Comparison of ENCODE assay signal across 34 cellular contexts in the genomic region with DNA sequence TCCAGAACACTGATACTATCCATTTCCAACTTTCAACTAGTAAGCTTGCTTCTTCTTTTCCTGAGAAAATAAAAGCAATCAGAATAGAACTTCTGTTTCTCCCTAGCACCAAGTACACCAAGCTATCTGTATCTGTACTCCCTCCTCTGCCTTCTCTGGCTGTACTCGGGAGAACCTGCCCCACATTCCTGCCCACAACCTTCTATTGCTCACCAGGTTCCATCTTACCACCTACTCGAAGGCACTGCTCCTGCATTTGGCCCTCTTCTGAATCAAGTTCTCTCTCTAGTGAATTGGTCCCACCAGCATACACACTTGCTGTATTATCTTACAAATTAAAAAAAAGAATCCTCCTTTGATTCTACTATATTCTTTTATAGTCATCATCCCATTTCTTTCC.
"Had no signal": no experiment of that assay in that cellular context is flagged by ENCODE, and none has a peak within 500 bp of the region (broad histone marks: within the 10 kb centered on the region; RNA-seq: fewer than 3 reads in every experiment).

No MANE protein-coding gene starts in this region.

- H3K9me3 ChIP-seq: adrenal gland, body of pancreas, breast epithelium had no signal

- H3K4me1 ChIP-seq: adrenal gland, body of pancreas, breast epithelium had no signal

- H3K4me3 ChIP-seq: adrenal gland, body of pancreas, breast epithelium had no signal

- DNase-seq: activated B cell treated with CpG ODN at 0.5 μM for 24 hours; activated CD4-positive, alpha-beta memory T cell treated with anti-CD3 and anti-CD28 coated beads for 36 hours; activated CD4-positive, alpha-beta T cell treated with anti-CD3 and anti-CD28 coated beads for 4 hours; activated CD4-positive, alpha-beta T cell treated with anti-CD3 and anti-CD28 coated beads, Interleukin-2, amount 10 ng/mL, durations not matched to agents 24 days and 14 days; activated CD4-positive, alpha-beta T cell treated with anti-CD3 and anti-CD28 coated beads, Interleukin-2, amount 50 U/mL, for 1 hour; activated CD4-positive, alpha-beta T cell treated with anti-CD3 and anti-CD28 coated beads, Interleukin-2, amount 50 U/mL, for 4 hours; activated CD4-positive, CD25-positive, alpha-beta regulatory T cell treated with anti-CD3 and anti-CD28 coated beads, Interleukin-2, amount 50 U/mL, for 72 hours; activated CD8-positive, alpha-beta memory T cell treated with anti-CD3 and anti-CD28 coated beads, Interleukin-2, amount 50 U/mL, for 4 hours; activated CD8-positive, alpha-beta T cell treated with anti-CD3 and anti-CD28 coated beads for 36 hours; activated effector memory CD4-positive, alpha-beta T cell treated with anti-CD3 and anti-CD28 coated beads, Interleukin-2, amount 50 U/mL, for 16 hours; activated gamma-delta T cell treated with Interleukin-2 at 50 U/mL for 16 hours; activated naive CD4-positive, alpha-beta T cell; activated naive CD4-positive, alpha-beta T cell treated with anti-CD3 and anti-CD28 coated beads for 36 hours; activated naive CD4-positive, alpha-beta T cell treated with anti-CD3 and anti-CD28 coated beads, Interleukin-2, amount 50 U/mL, for 16 hours; activated naive CD8-positive, alpha-beta T cell treated with anti-CD3 and anti-CD28 coated beads for 36 hours; activated T-cell treated with anti-CD3 and anti-CD28 coated beads for 4 hours; activated T-cell treated with anti-CD3 and anti-CD28 coated beads, Interleukin-2, amount 50 U/mL, for 1 hour; activated T-cell treated with anti-CD3 and anti-CD28 coated beads, Interleukin-2, amount 50 U/mL, for 4 hours; activated T-cell treated with anti-CD3 and anti-CD28 coated beads, Interleukin-2, amount 50 U/mL, for 72 hours; adrenal gland; amniotic stem cell; aorta; body of pancreas; brain microvascular endothelial cell; SW 1271; T-helper 1 cell; T-helper 2 cell; T-helper 9 cell had no signal

- H3K36me3 ChIP-seq: adrenal gland, brain microvascular endothelial cell, breast epithelium had no signal

- ATAC-seq: activated CD8-positive, alpha-beta T cell treated with anti-CD3 and anti-CD28 coated beads for 36 hours; activated naive CD4-positive, alpha-beta T cell treated with anti-CD3 and anti-CD28 coated beads, Interleukin-2, amount 50 U/mL, for 72 hours; activated T-cell treated with anti-CD3 and anti-CD28 coated beads, Interleukin-2, amount 50 U/mL, for 4 hours; activated T-cell treated with anti-CD3 and anti-CD28 coated beads, Interleukin-2, amount 50 U/mL, for 72 hours; activated T-helper 17 cell treated with anti-CD3 and anti-CD28 coated beads, Interleukin-2, amount 50 U/mL, for 72 hours; body of pancreas had no signal

- H3K27me3 ChIP-seq: adrenal gland, body of pancreas, brain microvascular endothelial cell, breast epithelium had no signal

- FAIRE-seq: astrocyte, TTC549 had no signal

- H3K27ac ChIP-seq: adrenal gland, body of pancreas, brain microvascular endothelial cell, breast epithelium, VCaP had no signal
